In genomic region chr1:54738244-54738643, GRCh38 we compare ENCODE assay signal across 29 cellular contexts. TPM values are rescaled to one million over a fixed set of nuclear protein-coding genes. Genes with fewer than 3 reads are reported as not detected.
DNase-seq lines count a peak whose midpoint lies in the region; ATAC-seq, FAIRE-seq and TF ChIP-seq lines count a peak whose summit lies in the region.
"Had no signal": no experiment of that assay in that cellular context is flagged by ENCODE, and none has a peak within 500 bp of the region (broad histone marks: within the 10 kb centered on the region; RNA-seq: fewer than 3 reads in every experiment).

No MANE protein-coding gene starts in this region.

- H3K36me3 ChIP-seq in K562 (ENCODE audit: control insufficient read depth, insufficient read depth, low read length): peaks cover 86% of the 10 kb centered on the region

- no peak for TF ChIP-seq POLR2A in K562 (conservative IDR thresholded peaks at IDR 0.05)

- H3K27ac Mint-ChIP-seq in osteocyte (ENCODE audit: unreplicated experiment): no peak overlapping the region
- no peak overlapping the region for H3K27ac Mint-ChIP-seq in stimulated activated memory B cell treated with anti-CD40 and anti-IgM and Interleukin-4, amounts not matched to agents 10 μg/mL and 1 μg/mL and 100 μg/mL, for 72 hours
- H3K27ac Mint-ChIP-seq: CD4-positive, CD25-positive, alpha-beta regulatory T cell had no signal

- H4K20me1 ChIP-seq in K562 (replicated peaks; ENCODE audit: control insufficient read depth, insufficient read depth, low read length): 0 out of 2 replicates have a peak, but pooled peaks cover 4% of the 10 kb centered on the region

- no peak overlapping the region for H3K9ac ChIP-seq in K562 (ENCODE audit: insufficient read depth in 1 of 2, low read depth in 2 of 2, low read length in 2 of 2)
- H3K9ac ChIP-seq: BLaER1 had no signal

- no peak overlapping the region for H3K27ac ChIP-seq in K562 (ENCODE audit: extremely low read depth, low read depth, low read length)
- H3K27ac ChIP-seq: BLaER1 had no signal

- no peaks in the 10 kb centered on the region for H3K9me3 ChIP-seq in K562 (replicated peaks; ENCODE audit: control insufficient read depth, insufficient read depth, low read depth, low read length)
- H3K9me3 ChIP-seq: BE2C, BLaER1 had no signal

- H3K36me3 Mint-ChIP-seq in osteocyte (ENCODE audit: unreplicated experiment): peaks cover 50% of the 10 kb centered on the region
- H3K36me3 Mint-ChIP-seq in stimulated activated memory B cell treated with anti-CD40 and anti-IgM and Interleukin-4, amounts not matched to agents 10 μg/mL and 1 μg/mL and 100 μg/mL, for 72 hours: peaks cover 81% of the 10 kb centered on the region

- no peak for TF ChIP-seq EP300 in K562 (IDR thresholded peaks at IDR 0.05; ENCODE audit: low read length)

- TF ChIP-seq CTCF in K562 (IDR thresholded peaks at IDR 0.05 in 2 of 3, conservative IDR thresholded peaks at IDR 0.05 in 1 of 3; ENCODE audit: insufficient read depth in 2 of 3, low read depth in 1 of 3, low read length in 3 of 3) (no peak), fibroblast of mammary gland (conservative IDR thresholded peaks at IDR 0.05; ENCODE audit: control insufficient read depth, insufficient read depth, low read depth, low read length) (no peak), osteocyte (IDR thresholded peaks at IDR 0.05) (no peak)

- H3K9me1 ChIP-seq in K562 (ENCODE audit: control insufficient read depth, insufficient read depth, low read length): no peaks in the 10 kb centered on the region

- H3K4me3 ChIP-seq in K562 (no peak overlapping the region), fibroblast of mammary gland (ENCODE audit: control insufficient read depth, low read depth, low read length) (no peak overlapping the region)
- H3K4me3 ChIP-seq: BLaER1, GM12878 had no signal

- DNase-seq in amniotic epithelial cell (ENCODE audit: low read depth): peak; percentile 19
- DNase-seq in K562 (ENCODE audit: extremely low read depth in 1 of 4, low spot score in 3 of 4): no peak
- DNase-seq in fibroblast of mammary gland (ENCODE audit: low read depth): peak; percentile 8
- DNase-seq in osteocyte (ENCODE audit: extremely low spot score, unreplicated experiment): peak; percentile 32
- DNase-seq in activated naive CD4-positive, alpha-beta T cell treated with anti-CD3 and anti-CD28 coated beads, Interleukin-2, amount 50 U/mL, for 16 hours: no peak
- DNase-seq in activated effector memory CD4-positive, alpha-beta T cell treated with anti-CD3 and anti-CD28 coated beads, Interleukin-2, amount 50 U/mL, for 16 hours: no peak
- DNase-seq: 8988T; ACHN; BE2C; C1 segment of cervical spinal cord; CD4-positive, alpha-beta memory T cell; CD4-positive, CD25-positive, alpha-beta regulatory T cell; CD8-positive, alpha-beta memory T cell; COR-L47; DMS 273 treated with DMSO at 0.1 percent for 48 hours; DMS153; DMS53; DMS79; DND-41; EL; GDM1 had no signal

- peak; percentile 56 for ATAC-seq in K562
- no peak for ATAC-seq in stimulated activated memory B cell treated with anti-CD40 and anti-IgM and Interleukin-4, amounts not matched to agents 10 μg/mL and 1 μg/mL and 100 μg/mL, for 72 hours
- ATAC-seq in GM21367 (IDR thresholded peaks at IDR 0.05; ENCODE audit: unreplicated experiment): no peak
- ATAC-seq: GM12878 had no signal

- in situ Hi-C loops in K562 (cut with MboI): no loop called here

- no peaks in the 10 kb centered on the region for H3K27me3 ChIP-seq in K562 (ENCODE audit: control insufficient read depth in 2 of 2, insufficient read depth in 2 of 2, low read length in 2 of 2)
- H3K27me3 ChIP-seq: BE2C, BLaER1 had no signal

- H3K27me3 Mint-ChIP-seq in osteocyte (ENCODE audit: unreplicated experiment): no peaks in the 10 kb centered on the region
- H3K27me3 Mint-ChIP-seq in stimulated activated memory B cell treated with anti-CD40 and anti-IgM and Interleukin-4, amounts not matched to agents 10 μg/mL and 1 μg/mL and 100 μg/mL, for 72 hours: no peaks in the 10 kb centered on the region
- H3K27me3 Mint-ChIP-seq: CD4-positive, alpha-beta memory T cell; CD4-positive, CD25-positive, alpha-beta regulatory T cell; CD8-positive, alpha-beta memory T cell had no signal

- CTCF ChIA-PET in K562 (lab: Yijun Ruan, JAX; ENCODE audit: low intra/inter-chr PET ratio): no interaction called here

- no TSS peak for BruUV-seq in K562 (replicated peaks; lab: Mats Ljungman, UMichigan)

- 0 out of 2 replicates have a peak overlapping the region, but pooled peaks have one; percentile 4 for H3K4me2 ChIP-seq in K562 (ENCODE audit: insufficient read depth, low read length)
- H3K4me2 ChIP-seq: BLaER1 had no signal

- H3K4me3 Mint-ChIP-seq in osteocyte (ENCODE audit: unreplicated experiment): no peak overlapping the region
- no peak overlapping the region for H3K4me3 Mint-ChIP-seq in stimulated activated memory B cell treated with anti-CD40 and anti-IgM and Interleukin-4, amounts not matched to agents 10 μg/mL and 1 μg/mL and 100 μg/mL, for 72 hours
- H3K4me3 Mint-ChIP-seq: CD14-positive monocyte; CD4-positive, alpha-beta memory T cell; CD4-positive, CD25-positive, alpha-beta regulatory T cell; CD8-positive, alpha-beta memory T cell had no signal

- TF ChIP-seq RAD21 in K562 (CRISPR knock-in tag; conservative IDR thresholded peaks at IDR 0.05 in 1 of 2, IDR thresholded peaks at IDR 0.05 in 1 of 2): no peak

- FAIRE-seq in K562 (lab: Jason Lieb, UNC): no peak
- FAIRE-seq: A204.1, GM12878, GM12892, GM18507 had no signal

- H3K79me2 ChIP-seq in K562 (ENCODE audit: control insufficient read depth, insufficient read depth, low read length): no peaks in the 10 kb centered on the region

- intact Hi-C loops in K562 (cut with micrococcal nuclease): no loop called here

- peaks cover 3% of the 10 kb centered on the region for H3K4me1 Mint-ChIP-seq in osteocyte (ENCODE audit: unreplicated experiment)
- H3K4me1 Mint-ChIP-seq in stimulated activated memory B cell treated with anti-CD40 and anti-IgM and Interleukin-4, amounts not matched to agents 10 μg/mL and 1 μg/mL and 100 μg/mL, for 72 hours: no peaks in the 10 kb centered on the region
- H3K4me1 Mint-ChIP-seq: CD14-positive monocyte had no signal

- no peaks in the 10 kb centered on the region for H3K9me3 Mint-ChIP-seq in osteocyte (ENCODE audit: unreplicated experiment)
- H3K9me3 Mint-ChIP-seq in stimulated activated memory B cell treated with anti-CD40 and anti-IgM and Interleukin-4, amounts not matched to agents 10 μg/mL and 1 μg/mL and 100 μg/mL, for 72 hours: no peaks in the 10 kb centered on the region
- H3K9me3 Mint-ChIP-seq: CD14-positive monocyte; CD4-positive, alpha-beta memory T cell; CD4-positive, CD25-positive, alpha-beta regulatory T cell; CD8-positive, alpha-beta memory T cell had no signal

- 67% methylated on average over 6 of the region's 6 CpGs for WGBS in K562 (ENCODE audit: insufficient coverage, low coverage, missing lambda C conversion rate)

- POLR2A ChIA-PET in K562 (lab: Yijun Ruan, JAX): no interaction called here

- H3K4me1 ChIP-seq in K562 (replicated peaks in 1 of 2; ENCODE audit: control insufficient read depth in 2 of 2, insufficient read depth in 2 of 2, low read length in 2 of 2): no peaks in the 10 kb centered on the region
- H3K4me1 ChIP-seq: BE2C, BLaER1 had no signal

- no peak overlapping the region for H2AFZ ChIP-seq in K562 (ENCODE audit: low read depth, low read length)

RNA-seq across cellular contexts. Expression of gene TTC4, which starts 22.6 kb away (rescaled TPM):
- total RNA-seq in K562 (2011; cell fraction: chromatin; rRNA removed; ENCODE audit: low replicate concordance): 47.2 and 56.1 TPM in 2 replicates
- 26.2 and 29.2 TPM in 2 replicates for total RNA-seq in K562 (2011; cell fraction: nucleolus; rRNA removed)
- total RNA-seq in K562 (2011; cell fraction: nucleoplasm; rRNA removed): 46.0 and 51.2 TPM in 2 replicates
- total RNA-seq in K562 (2014; rRNA removed) (36.3 and 41.1 TPM in 2 replicates), K562 (2014; rRNA removed; fragmentation: Illumina TruSeq; extraction: Trizol) (66.7 and 68.3 TPM in 2 replicates), K562 (2015; rRNA removed; fragmentation: Illumina TruSeq; extraction: Trizol) (66.3 and 76.3 TPM in 2 replicates), K562 (2021) (42.6 and 42.8 TPM in 2 replicates), osteocyte (14.4 and 16.6 TPM in 2 replicates)
- polyA plus RNA-seq in K562 (2011; rRNA removed) (47.8 and 54.1 TPM in 2 replicates), K562 (2014; fragmentation: Illumina TruSeq; extraction: Trizol) (52.4 and 69.9 TPM in 2 replicates), K562 (2014; fragmentation: Nextera tagmentation; extraction: Ambion mirVana) (100 to 1,000 TPM in 1 of 2 experiments, 10 to 100 TPM in 1; 46.1 to 111 TPM), K562 (2014; rRNA removed) (41.5 and 45.3 TPM in 2 replicates)
- polyA plus RNA-seq in K562 (2011; cell fraction: cytosol; rRNA removed): 36.0 and 44.3 TPM in 2 replicates
- 28.6 and 31.9 TPM in 2 replicates for polyA plus RNA-seq in K562 (2011; cell fraction: nucleus; rRNA removed)
- polyA plus RNA-seq in K562 (2012): 23.3 and 38.7 TPM in 2 replicates
- polyA minus RNA-seq in K562 (2011; rRNA and poly(A)+ RNA removed): 41.2 and 45.3 TPM in 2 replicates
- polyA minus RNA-seq in K562 (2011; cell fraction: cytosol; rRNA and poly(A)+ RNA removed): 15.5 and 18.8 TPM in 2 replicates
- polyA minus RNA-seq in K562 (2011; cell fraction: nucleus; rRNA and poly(A)+ RNA removed): 25.7 and 43.5 TPM in 2 replicates

RNA-seq across cellular contexts. Expression of gene PARS2, which starts 26.1 kb away (rescaled TPM):
- total RNA-seq in K562 (2011; cell fraction: chromatin; rRNA removed; ENCODE audit: low replicate concordance): 5.5 and 11.9 TPM in 2 replicates
- total RNA-seq in K562 (2011; cell fraction: nucleolus; rRNA removed): 11.8 and 16.0 TPM in 2 replicates
- total RNA-seq in K562 (2011; cell fraction: nucleoplasm; rRNA removed): 9.7 and 11.1 TPM in 2 replicates
- total RNA-seq in K562 (2014; rRNA removed) (8.5 and 11.8 TPM in 2 replicates), K562 (2014; rRNA removed; fragmentation: Illumina TruSeq; extraction: Trizol) (7.0 and 7.6 TPM in 2 replicates), K562 (2015; rRNA removed; fragmentation: Illumina TruSeq; extraction: Trizol) (7.9 and 8.1 TPM in 2 replicates), K562 (2021) (10.6 and 11.6 TPM in 2 replicates), osteocyte (4.4 and 5.5 TPM in 2 replicates)
- polyA plus RNA-seq in K562 (2011; rRNA removed) (6.7 and 11.4 TPM in 2 replicates), K562 (2014; fragmentation: Illumina TruSeq; extraction: Trizol) (12.4 and 12.8 TPM in 2 replicates), K562 (2014; fragmentation: Nextera tagmentation; extraction: Ambion mirVana) (10 to 100 TPM in 1 of 2 experiments, 1 to 10 TPM in 1; 6.3 to 11.4 TPM), K562 (2014; rRNA removed) (7.3 and 7.6 TPM in 2 replicates)
- 13.4 and 13.5 TPM in 2 replicates for polyA plus RNA-seq in K562 (2011; cell fraction: cytosol; rRNA removed)
- 5.1 and 5.9 TPM in 2 replicates for polyA plus RNA-seq in K562 (2011; cell fraction: nucleus; rRNA removed)
- polyA plus RNA-seq in K562 (2012): 9.6 and 9.8 TPM in 2 replicates
- 11.0 and 13.8 TPM in 2 replicates for polyA minus RNA-seq in K562 (2011; rRNA and poly(A)+ RNA removed)
- 5.7 and 7.2 TPM in 2 replicates for polyA minus RNA-seq in K562 (2011; cell fraction: cytosol; rRNA and poly(A)+ RNA removed)
- 5.8 and 10.2 TPM in 2 replicates for polyA minus RNA-seq in K562 (2011; cell fraction: nucleus; rRNA and poly(A)+ RNA removed)

Comparison
In these comparisons a context has a peak if more than half of its experiments do, and no peak if none do; other contexts are left out.
1. DNase-seq: peak in amniotic epithelial cell (single experiment), fibroblast of mammary gland (single experiment) and osteocyte (single experiment); none in K562 (0 of 4), activated naive CD4-positive, alpha-beta T cell treated with anti-CD3 and anti-CD28 coated beads, Interleukin-2, amount 50 U/mL, for 16 hours (single experiment) and activated effector memory CD4-positive, alpha-beta T cell treated with anti-CD3 and anti-CD28 coated beads, Interleukin-2, amount 50 U/mL, for 16 hours (single experiment).